ENCODE assay signal across 27 cellular contexts in genomic region chr16:88665570-88665969, GRCh38. TPM values are rescaled to one million over a fixed set of nuclear protein-coding genes. Genes with fewer than 3 reads are reported as not detected.
"Had no signal": no experiment of that assay in that cellular context is flagged by ENCODE, and none has a peak within 500 bp of the region (broad histone marks: within the 10 kb centered on the region; RNA-seq: fewer than 3 reads in every experiment).

No MANE protein-coding gene starts in this region.

- H3K9me3 ChIP-seq: body of pancreas, neutrophil, thyroid gland had no signal

- H3K36me3 ChIP-seq: neutrophil, thyroid gland had no signal

- H3K27ac ChIP-seq: epithelial cell of prostate, neutrophil, parathyroid adenoma had no signal

- H3K9me3 Mint-ChIP-seq: activated CD4-positive, alpha-beta memory T cell treated with anti-CD3 and anti-CD28 coated beads, Interleukin-2, amount 10 ng/mL, durations not matched to agents 7 days and 5 days; activated naive CD8-positive, alpha-beta T cell treated with anti-CD3 and anti-CD28 coated beads, Interleukin-2, amount 10 ng/mL, durations not matched to agents 7 days and 5 days; activated T-helper 2 cell treated with anti-CD3 and anti-CD28 coated beads, Interferon-gamma antibody, Interleukin-2, Interleukin-4, amounts not matched to agents 10 μg/mL and 5 μg/mL and 100 μg/mL, durations not matched to agents 14 hours and 24 hours and 36 hours had no signal

- H3K27ac Mint-ChIP-seq: activated CD4-positive, alpha-beta memory T cell treated with anti-CD3 and anti-CD28 coated beads, Interleukin-2, amount 10 ng/mL, durations not matched to agents 7 days and 5 days; activated CD4-positive, alpha-beta T cell treated with anti-CD3 and anti-CD28 coated beads for 36 hours; activated CD8-positive, alpha-beta memory T cell treated with anti-CD3 and anti-CD28 coated beads, Interleukin-2, amount 10 ng/mL, durations not matched to agents 7 days and 5 days; activated naive CD8-positive, alpha-beta T cell treated with anti-CD3 and anti-CD28 coated beads, Interleukin-2, amount 10 ng/mL, durations not matched to agents 7 days and 5 days; activated T-helper 2 cell treated with anti-CD3 and anti-CD28 coated beads, Interferon-gamma antibody, Interleukin-2, Interleukin-4, amounts not matched to agents 10 μg/mL and 5 μg/mL and 100 μg/mL, durations not matched to agents 14 hours and 24 hours and 36 hours had no signal

- H3K27me3 Mint-ChIP-seq: activated CD4-positive, alpha-beta memory T cell treated with anti-CD3 and anti-CD28 coated beads, Interleukin-2, amount 10 ng/mL, durations not matched to agents 7 days and 5 days; activated CD4-positive, alpha-beta T cell treated with anti-CD3 and anti-CD28 coated beads for 36 hours; activated CD8-positive, alpha-beta memory T cell treated with anti-CD3 and anti-CD28 coated beads, Interleukin-2, amount 10 ng/mL, durations not matched to agents 7 days and 5 days; activated naive CD8-positive, alpha-beta T cell treated with anti-CD3 and anti-CD28 coated beads, Interleukin-2, amount 10 ng/mL, durations not matched to agents 7 days and 5 days had no signal

- H3K27me3 ChIP-seq: body of pancreas, dorsolateral prefrontal cortex, thyroid gland had no signal

- H3K4me3 ChIP-seq: body of pancreas, thyroid gland had no signal

- DNase-seq: activated CD4-positive, alpha-beta memory T cell treated with anti-CD3 and anti-CD28 coated beads, Interleukin-2, amount 10 ng/mL, durations not matched to agents 7 days and 5 days; activated CD4-positive, alpha-beta T cell treated with anti-CD3 and anti-CD28 coated beads for 36 hours; activated CD8-positive, alpha-beta memory T cell treated with anti-CD3 and anti-CD28 coated beads, Interleukin-2, amount 10 ng/mL, durations not matched to agents 7 days and 5 days; activated naive CD4-positive, alpha-beta T cell treated with Interleukin-2 at 50 U/mL for 16 hours; activated naive CD8-positive, alpha-beta T cell treated with anti-CD3 and anti-CD28 coated beads, Interleukin-2, amount 10 ng/mL, durations not matched to agents 7 days and 5 days; activated T-cell treated with anti-CD3 and anti-CD28 coated beads, Interleukin-2, amount 50 U/mL, for 1 hour; amygdala; central memory CD4-positive, alpha-beta T cell; dorsolateral prefrontal cortex; foreskin melanocyte; glutamatergic neuron; hippocampal formation; islet precursor cell; mammary epithelial cell; midbrain; stimulated activated naive CD4-positive, alpha-beta T cell had no signal

- ATAC-seq: activated CD4-positive, alpha-beta T cell treated with anti-CD3 and anti-CD28 coated beads for 36 hours; activated CD8-positive, alpha-beta memory T cell treated with anti-CD3 and anti-CD28 coated beads, Interleukin-2, amount 10 ng/mL, durations not matched to agents 7 days and 5 days; body of pancreas had no signal

RNA-seq across cellular contexts. Expression of gene SNAI3, which starts 20.7 kb away (rescaled TPM):
- total RNA-seq: mammary epithelial cell had no signal

RNA-seq across cellular contexts. Expression of gene IL17C, which starts 27.2 kb away (rescaled TPM):
- total RNA-seq: activated T-helper 2 cell treated with anti-CD3 and anti-CD28 coated beads, Interferon-gamma antibody, Interleukin-2, Interleukin-4, amounts not matched to agents 10 μg/mL and 5 μg/mL and 100 μg/mL, durations not matched to agents 14 hours and 24 hours and 36 hours; body of pancreas; left lobe of liver; mammary epithelial cell; myocyte; renal cortical epithelial cell; subcutaneous adipose tissue; thyroid gland; ureter had no signal
